ENCODE assay signal across 11 cellular contexts in genomic region chr3:149367021-149367840, GRCh38. TPM values are rescaled to one million over a fixed set of nuclear protein-coding genes. Genes with fewer than 3 reads are reported as not detected.
DNase-seq lines count a peak whose midpoint lies in the region; ATAC-seq and TF ChIP-seq lines count a peak whose summit lies in the region.
"Had no signal": no experiment of that assay in that cellular context is flagged by ENCODE, and none has a peak within 500 bp of the region (broad histone marks: within the 10 kb centered on the region; RNA-seq: fewer than 3 reads in every experiment).

No MANE protein-coding gene starts in this region.

- H3K27me3 ChIP-seq in skeletal muscle tissue (ENCODE audit: control insufficient read depth in 3 of 3, insufficient read depth in 3 of 3, low read length in 3 of 3) (no peaks in the 10 kb centered on the region), dorsolateral prefrontal cortex (peaks cover 0 to 9% (median 0%) of the 10 kb centered on the region in 45 donors)

- intact Hi-C loops in dorsolateral prefrontal cortex (cut with DNase I) = no loop called here

- peaks cover 0 to 2% (median 0%) of the 10 kb centered on the region in 3 donors for H3K4me1 ChIP-seq in skeletal muscle tissue (ENCODE audit: control insufficient read depth in 3 of 3, insufficient read depth in 3 of 3, low read length in 3 of 3)
- H3K4me1 ChIP-seq: parathyroid adenoma had no signal

- DNase-seq in NCI-H146 (lab: John Stamatoyannopoulos, UW) = peak; percentile 22
- no peak for DNase-seq in NCI-H146 treated with DMSO at 0.1 percent for 48 hours (lab: John Stamatoyannopoulos, UW; ENCODE audit: unreplicated experiment)
- peak; percentile 69 for DNase-seq in NCI-H69 (lab: John Stamatoyannopoulos, UW)
- DNase-seq in NCI-H446 (lab: John Stamatoyannopoulos, UW) = no peak
- DNase-seq in dorsolateral prefrontal cortex = no peak
- DNase-seq: KBM-7, WERI-Rb-1 had no signal

- peak; percentile 88 for ATAC-seq in esophagus mucosa
- no peak for ATAC-seq in HG03520 (IDR thresholded peaks at IDR 0.05; ENCODE audit: unreplicated experiment)

- peak overlapping the region; percentile 56 for H3K27ac ChIP-seq in skeletal muscle tissue (ENCODE audit: low read depth, low read length)
- peak overlapping the region in 1 of 59 donors; percentile 15 for H3K27ac ChIP-seq in dorsolateral prefrontal cortex
- H3K27ac ChIP-seq: parathyroid adenoma, WERI-Rb-1 had no signal

- no peak overlapping the region for H3K9ac ChIP-seq in skeletal muscle tissue (ENCODE audit: low read depth in 1 of 3, low read length in 3 of 3)
- H3K9ac ChIP-seq: parathyroid adenoma had no signal

- peaks cover 0 to 6% (median 0%) of the 10 kb centered on the region in 3 donors for H3K36me3 ChIP-seq in skeletal muscle tissue (ENCODE audit: control insufficient read depth in 3 of 3, insufficient read depth in 3 of 3, low read length in 3 of 3)
- H3K36me3 ChIP-seq: WERI-Rb-1 had no signal

- TF ChIP-seq CTCF in dorsolateral prefrontal cortex (IDR thresholded peaks at IDR 0.05 in 54 of 56, conservative IDR thresholded peaks at IDR 0.05 in 2 of 56; ENCODE audit: low read depth in 1 of 56, partially characterized antibody in 56 of 56) = no peak

- H3K4me3 ChIP-seq in skeletal muscle tissue (ENCODE audit: low read length in 3 of 3) = no peak overlapping the region
- H3K4me3 ChIP-seq in dorsolateral prefrontal cortex = no peak overlapping the region

- no peaks in the 10 kb centered on the region for H3K9me3 ChIP-seq in skeletal muscle tissue (ENCODE audit: control insufficient read depth in 3 of 3, low read length in 3 of 3)

RNA-seq across cellular contexts. Expression of gene TM4SF1, which starts 10.2 kb away (rescaled TPM):
- 125 TPM for total RNA-seq in esophagus mucosa
- 81.4 TPM for total RNA-seq in skeletal muscle tissue
- 10 to 100 TPM in 115 of 120 experiments, 1 to 10 TPM in 5; 6.9 to 85.9 (median 26.6) TPM for total RNA-seq in dorsolateral prefrontal cortex

RNA-seq across cellular contexts. Expression of gene TM4SF18, which starts 33.8 kb away (rescaled TPM):
- total RNA-seq in esophagus mucosa (0.76 TPM), skeletal muscle tissue (6.3 TPM), dorsolateral prefrontal cortex (10 to 100 TPM in 14 of 120 experiments, 1 to 10 TPM in 106; 1.4 to 28.3 (median 5.4) TPM)

Comparison
In these comparisons a context has a peak if more than half of its experiments do, and no peak if none do; other contexts are left out.
1. DNase-seq: peak in NCI-H146 (single experiment) and NCI-H69 (single experiment); none in NCI-H146 treated with DMSO at 0.1 percent for 48 hours (single experiment), NCI-H446 (0 of 2) and dorsolateral prefrontal cortex (0 of 10).